In genomic region chr1:172588296-172589291, GRCh38 we compare ENCODE assay signal across 8 cellular contexts. TPM values are rescaled to one million over a fixed set of nuclear protein-coding genes. Genes with fewer than 3 reads are reported as not detected.
DNase-seq lines count a peak whose midpoint lies in the region; ATAC-seq, FAIRE-seq and TF ChIP-seq lines count a peak whose summit lies in the region.

No MANE protein-coding gene starts in this region.

- CTCF ChIA-PET in activated CD8-positive, alpha-beta T cell treated with anti-CD3 and anti-CD28 coated beads for 36 hours (lab: Charles Lee): interaction anchor here (1.1 to 3.0 kb wide), 6 partner anchors 22 to 140 kb away, joined by 4 to 15 read pairs (median 4); no protein-coding TSS in a partner anchor
- CTCF ChIA-PET in activated CD8-positive, alpha-beta T cell treated with anti-CD3 and anti-CD28 coated beads, Interleukin-2, amount 10 ng/mL, durations not matched to agents 7 days and 5 days (lab: Charles Lee): interaction anchor here (1.0 to 1.3 kb wide), 3 partner anchors 9 to 139 kb away, joined by 3 to 6 read pairs (median 4); no protein-coding TSS in a partner anchor
- CTCF ChIA-PET in endothelial cell of umbilical vein (lab: Charles Lee): interaction anchor here (0.8 to 1.5 kb wide), 6 partner anchors 45 to 137 kb away, joined by 3 to 4 read pairs (median 3); partner anchors contain the start of gene SUCO

- POLR2A ChIA-PET in activated CD8-positive, alpha-beta T cell treated with anti-CD3 and anti-CD28 coated beads for 36 hours (lab: Charles Lee): interaction anchor here (1.2 kb wide), 1 partner anchor 119 kb away, joined by 3 read pairs; no protein-coding TSS in a partner anchor
- POLR2A ChIA-PET in activated CD8-positive, alpha-beta T cell treated with anti-CD3 and anti-CD28 coated beads, Interleukin-2, amount 10 ng/mL, durations not matched to agents 7 days and 5 days (lab: Charles Lee): no interaction called here
- POLR2A ChIA-PET in endothelial cell of umbilical vein (lab: Charles Lee): interaction anchor here (1.0 kb wide), 1 partner anchor 56 kb away, joined by 4 read pairs; the partner anchor contains the start of gene SUCO

- peak overlapping the region; percentile 36 for H2AFZ ChIP-seq in endothelial cell of umbilical vein (ENCODE audit: low read depth, low read length)

- H3K27me3 Mint-ChIP-seq in activated CD8-positive, alpha-beta T cell treated with anti-CD3 and anti-CD28 coated beads for 36 hours: no peaks in the 10 kb centered on the region
- no peaks in the 10 kb centered on the region for H3K27me3 Mint-ChIP-seq in activated CD8-positive, alpha-beta T cell treated with anti-CD3 and anti-CD28 coated beads, Interleukin-2, amount 10 ng/mL, durations not matched to agents 7 days and 5 days (ENCODE audit: low read depth)
- no peaks in the 10 kb centered on the region for H3K27me3 Mint-ChIP-seq in stimulated activated memory B cell treated with anti-CD40 and anti-IgM and Interleukin-4, amounts not matched to agents 10 μg/mL and 1 μg/mL and 100 μg/mL, for 72 hours

- peaks cover 28% of the 10 kb centered on the region for H3K4me1 Mint-ChIP-seq in activated CD8-positive, alpha-beta T cell treated with anti-CD3 and anti-CD28 coated beads for 36 hours (ENCODE audit: low read depth)
- H3K4me1 Mint-ChIP-seq in activated CD8-positive, alpha-beta T cell treated with anti-CD3 and anti-CD28 coated beads, Interleukin-2, amount 10 ng/mL, durations not matched to agents 7 days and 5 days (ENCODE audit: low read depth): peaks cover 11% of the 10 kb centered on the region
- H3K4me1 Mint-ChIP-seq in stimulated activated memory B cell treated with anti-CD40 and anti-IgM and Interleukin-4, amounts not matched to agents 10 μg/mL and 1 μg/mL and 100 μg/mL, for 72 hours: no peaks in the 10 kb centered on the region

- peak overlapping the region; percentile 71 for H3K9ac ChIP-seq in endothelial cell of umbilical vein (replicated peaks; ENCODE audit: extremely low read depth, insufficient read depth, low read length)

- no peaks in the 10 kb centered on the region for H4K20me1 ChIP-seq in endothelial cell of umbilical vein (replicated peaks; ENCODE audit: control insufficient read depth, extremely low read depth, insufficient read depth, low read length)

- DNase-seq in activated CD8-positive, alpha-beta T cell treated with anti-CD3 and anti-CD28 coated beads for 36 hours: peak; percentile 46
- DNase-seq in activated CD8-positive, alpha-beta T cell treated with anti-CD3 and anti-CD28 coated beads, Interleukin-2, amount 10 ng/mL, durations not matched to agents 7 days and 5 days: no peak
- peak; percentile 48 for DNase-seq in RWPE2 (ENCODE audit: low spot score)
- DNase-seq in endothelial cell of umbilical vein (ENCODE audit: low read depth, low spot score): peak; percentile 90
- DNase-seq in DMS114 treated with DMSO at 0.1 percent for 48 hours (lab: John Stamatoyannopoulos, UW; ENCODE audit: unreplicated experiment): no peak
- DNase-seq in NCI-H2171 treated with DMSO at 0.1 percent for 48 hours (lab: John Stamatoyannopoulos, UW): no peak
- no peak for DNase-seq in stimulated activated naive CD4-positive, alpha-beta T cell (lab: John Stamatoyannopoulos, UW)

- peaks cover 56% of the 10 kb centered on the region for H3K4me1 ChIP-seq in RWPE2 (ENCODE audit: insufficient read depth, poor library complexity, severe bottlenecking)
- H3K4me1 ChIP-seq in endothelial cell of umbilical vein (ENCODE audit: control insufficient read depth, extremely low read depth, insufficient read depth, low read length): peaks cover 43% of the 10 kb centered on the region

- H3K27ac ChIP-seq in RWPE2 (ENCODE audit: poor library complexity, severe bottlenecking) (peak overlapping the region; percentile 89), endothelial cell of umbilical vein (ENCODE audit: insufficient read depth, low read depth, low read length) (peak overlapping the region; percentile 83)

- dilution Hi-C loops in endothelial cell of umbilical vein (cut with MboI; ENCODE audit: extremely low pct_ligation_motif_present, low sequenced_read_pairs): no loop called here

- H3K36me3 ChIP-seq in RWPE2 (ENCODE audit: low read depth) (peaks cover 70% of the 10 kb centered on the region), endothelial cell of umbilical vein (ENCODE audit: control insufficient read depth in 2 of 2, extremely low read depth in 1 of 2, insufficient read depth in 2 of 2, low read length in 2 of 2) (peaks cover 0 to 6% of the 10 kb centered on the region in 2 experiments)

- H3K9me3 ChIP-seq in RWPE2 (ENCODE audit: severe bottlenecking): peaks cover 3% of the 10 kb centered on the region
- H3K9me3 ChIP-seq in endothelial cell of umbilical vein (replicated peaks; ENCODE audit: control insufficient read depth, insufficient read depth, low read length): no peaks in the 10 kb centered on the region

- no peak overlapping the region for H3K4me3 ChIP-seq in RWPE2 (ENCODE audit: severe bottlenecking)
- H3K4me3 ChIP-seq in endothelial cell of umbilical vein (replicated peaks in 1 of 3; ENCODE audit: insufficient read depth in 1 of 3, low read depth in 1 of 3, low read length in 3 of 3): peak overlapping the region in 2 of 3 experiments; percentile 30 to 58

- TF ChIP-seq CTCF in activated CD8-positive, alpha-beta T cell treated with anti-CD3 and anti-CD28 coated beads for 36 hours (IDR thresholded peaks at IDR 0.05): no peak
- TF ChIP-seq CTCF in RWPE2 (IDR thresholded peaks at IDR 0.05; ENCODE audit: poor library complexity, severe bottlenecking) (no peak), endothelial cell of umbilical vein (IDR thresholded peaks at IDR 0.05; ENCODE audit: extremely low read depth in 1 of 2, insufficient read depth in 1 of 2, low read depth in 1 of 2, low read length in 2 of 2) (no peak)

- peak; percentile 46 for FAIRE-seq in endothelial cell of umbilical vein (lab: Jason Lieb, UNC)

- H3K79me2 ChIP-seq in endothelial cell of umbilical vein (ENCODE audit: control insufficient read depth, insufficient read depth, low read length): peaks cover 2% of the 10 kb centered on the region

- H3K36me3 Mint-ChIP-seq in activated CD8-positive, alpha-beta T cell treated with anti-CD3 and anti-CD28 coated beads for 36 hours (ENCODE audit: low read depth): peaks cover 53% of the 10 kb centered on the region
- H3K36me3 Mint-ChIP-seq in activated CD8-positive, alpha-beta T cell treated with anti-CD3 and anti-CD28 coated beads, Interleukin-2, amount 10 ng/mL, durations not matched to agents 7 days and 5 days (ENCODE audit: low read depth): peaks cover 64% of the 10 kb centered on the region
- peaks cover 51% of the 10 kb centered on the region for H3K36me3 Mint-ChIP-seq in stimulated activated memory B cell treated with anti-CD40 and anti-IgM and Interleukin-4, amounts not matched to agents 10 μg/mL and 1 μg/mL and 100 μg/mL, for 72 hours

- intact Hi-C loops in activated CD8-positive, alpha-beta T cell treated with anti-CD3 and anti-CD28 coated beads for 36 hours (cut with micrococcal nuclease): no loop called here
- intact Hi-C loops in endothelial cell of umbilical vein (cut with micrococcal nuclease): loop anchor here (1.0 to 5.0 kb wide), 2 partner anchors 56 to 136 kb away; no protein-coding TSS in a partner anchor

- H3K27ac Mint-ChIP-seq in activated CD8-positive, alpha-beta T cell treated with anti-CD3 and anti-CD28 coated beads for 36 hours: peak overlapping the region; percentile 86
- H3K27ac Mint-ChIP-seq in activated CD8-positive, alpha-beta T cell treated with anti-CD3 and anti-CD28 coated beads, Interleukin-2, amount 10 ng/mL, durations not matched to agents 7 days and 5 days: no peak overlapping the region
- no peak overlapping the region for H3K27ac Mint-ChIP-seq in stimulated activated memory B cell treated with anti-CD40 and anti-IgM and Interleukin-4, amounts not matched to agents 10 μg/mL and 1 μg/mL and 100 μg/mL, for 72 hours

- peak; percentile 90 for ATAC-seq in activated CD8-positive, alpha-beta T cell treated with anti-CD3 and anti-CD28 coated beads for 36 hours
- ATAC-seq in activated CD8-positive, alpha-beta T cell treated with anti-CD3 and anti-CD28 coated beads, Interleukin-2, amount 10 ng/mL, durations not matched to agents 7 days and 5 days: no peak
- peak; percentile 85 for ATAC-seq in RWPE2 (ENCODE audit: low read depth)
- ATAC-seq in stimulated activated memory B cell treated with anti-CD40 and anti-IgM and Interleukin-4, amounts not matched to agents 10 μg/mL and 1 μg/mL and 100 μg/mL, for 72 hours: peak; percentile 34

- peak; percentile 25 for TF ChIP-seq POLR2A in endothelial cell of umbilical vein (IDR thresholded peaks at IDR 0.05; ENCODE audit: low read depth, low read length)

- BruUV-seq in endothelial cell of umbilical vein (replicated peaks; lab: Mats Ljungman, UMichigan): TSS peak; percentile 95

- H3K9me1 ChIP-seq in endothelial cell of umbilical vein (replicated peaks; ENCODE audit: control insufficient read depth, extremely low read depth, insufficient read depth, low read length): no peaks in the 10 kb centered on the region

- H3K27me3 ChIP-seq in RWPE2 (ENCODE audit: insufficient read depth, poor library complexity, severe bottlenecking) (no peaks in the 10 kb centered on the region), endothelial cell of umbilical vein (ENCODE audit: control insufficient read depth in 2 of 2, insufficient read depth in 2 of 2, low read length in 2 of 2) (no peaks in the 10 kb centered on the region)

- no peak overlapping the region for H3K4me3 Mint-ChIP-seq in activated CD8-positive, alpha-beta T cell treated with anti-CD3 and anti-CD28 coated beads for 36 hours
- H3K4me3 Mint-ChIP-seq in activated CD8-positive, alpha-beta T cell treated with anti-CD3 and anti-CD28 coated beads, Interleukin-2, amount 10 ng/mL, durations not matched to agents 7 days and 5 days: no peak overlapping the region
- no peak overlapping the region for H3K4me3 Mint-ChIP-seq in stimulated activated memory B cell treated with anti-CD40 and anti-IgM and Interleukin-4, amounts not matched to agents 10 μg/mL and 1 μg/mL and 100 μg/mL, for 72 hours

- H3K4me2 ChIP-seq in endothelial cell of umbilical vein (ENCODE audit: insufficient read depth, low read length): peak overlapping the region; percentile 94

- H3K9me3 Mint-ChIP-seq in activated CD8-positive, alpha-beta T cell treated with anti-CD3 and anti-CD28 coated beads for 36 hours: peaks cover 3% of the 10 kb centered on the region
- no peaks in the 10 kb centered on the region for H3K9me3 Mint-ChIP-seq in activated CD8-positive, alpha-beta T cell treated with anti-CD3 and anti-CD28 coated beads, Interleukin-2, amount 10 ng/mL, durations not matched to agents 7 days and 5 days (ENCODE audit: insufficient read depth)
- H3K9me3 Mint-ChIP-seq in stimulated activated memory B cell treated with anti-CD40 and anti-IgM and Interleukin-4, amounts not matched to agents 10 μg/mL and 1 μg/mL and 100 μg/mL, for 72 hours: peaks cover 2% of the 10 kb centered on the region

RNA-seq across cellular contexts. Expression of gene SUCO, which starts 55.6 kb away (rescaled TPM):
- total RNA-seq in activated CD8-positive, alpha-beta T cell treated with anti-CD3 and anti-CD28 coated beads for 36 hours: 10 to 100 TPM; 22.8 TPM
- total RNA-seq in activated CD8-positive, alpha-beta T cell treated with anti-CD3 and anti-CD28 coated beads, Interleukin-2, amount 10 ng/mL, durations not matched to agents 7 days and 5 days: 10 to 100 TPM; 38.4 to 42.6 TPM
- 26.6 and 27.2 TPM in 2 replicates for total RNA-seq in endothelial cell of umbilical vein
- polyA plus RNA-seq in endothelial cell of umbilical vein: 4.0 and 5.1 TPM in 2 replicates
- 5.2 and 5.7 TPM in 2 replicates for polyA plus RNA-seq in endothelial cell of umbilical vein (2011; cell fraction: cytosol; rRNA removed)
- polyA plus RNA-seq in endothelial cell of umbilical vein (2011; cell fraction: nucleus; rRNA removed): 14.9 and 21.3 TPM in 2 replicates
- 9.7 and 17.0 TPM in 2 replicates for polyA plus RNA-seq in endothelial cell of umbilical vein (2012)
- polyA minus RNA-seq in endothelial cell of umbilical vein: 13.4 and 15.4 TPM in 2 replicates
- polyA minus RNA-seq in endothelial cell of umbilical vein (2011; cell fraction: cytosol; rRNA and poly(A)+ RNA removed): 9.9 TPM
- polyA minus RNA-seq in endothelial cell of umbilical vein (2011; cell fraction: nucleus; rRNA and poly(A)+ RNA removed): 30.2 and 44.0 TPM in 2 replicates

Comparison
In these comparisons a context has a peak if more than half of its experiments do, and no peak if none do; other contexts are left out.
1. DNase-seq: peak in activated CD8-positive, alpha-beta T cell treated with anti-CD3 and anti-CD28 coated beads for 36 hours (single experiment), RWPE2 (single experiment) and endothelial cell of umbilical vein (single experiment); none in activated CD8-positive, alpha-beta T cell treated with anti-CD3 and anti-CD28 coated beads, Interleukin-2, amount 10 ng/mL, durations not matched to agents 7 days and 5 days (single experiment), DMS114 treated with DMSO at 0.1 percent for 48 hours (single experiment), NCI-H2171 treated with DMSO at 0.1 percent for 48 hours (single experiment) and stimulated activated naive CD4-positive, alpha-beta T cell (0 of 6).